Comparison of ENCODE assay signal across 16 cellular contexts in the genomic region with DNA sequence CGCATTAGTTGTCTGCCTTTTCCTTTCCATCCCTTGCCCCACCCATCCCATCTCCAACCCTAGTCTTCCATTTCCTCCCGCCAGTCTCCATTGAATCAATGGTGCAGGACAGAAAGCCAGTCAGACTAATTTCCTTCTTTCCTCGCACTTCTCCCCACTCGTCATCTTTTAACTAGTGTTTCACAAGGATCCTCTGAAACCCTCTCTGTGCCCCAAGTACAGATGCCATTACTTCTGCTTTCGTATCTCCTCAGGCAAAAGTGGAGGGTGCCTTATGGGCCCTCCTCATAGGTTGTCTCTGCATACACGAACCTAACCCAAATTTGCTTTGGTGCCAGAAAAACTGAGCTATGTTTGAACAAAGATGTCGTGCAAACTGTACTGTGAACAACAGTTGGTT. TPM values are rescaled to one million over a fixed set of nuclear protein-coding genes. Genes with fewer than 3 reads are reported as not detected.
DNase-seq lines count a peak whose midpoint lies in the region; ATAC-seq and TF ChIP-seq lines count a peak whose summit lies in the region.
"Had no signal": no experiment of that assay in that cellular context is flagged by ENCODE, and none has a peak within 500 bp of the region (broad histone marks: within the 10 kb centered on the region; RNA-seq: fewer than 3 reads in every experiment).

No MANE protein-coding gene starts in this region.

- no peak overlapping the region for H3K4me2 ChIP-seq in Karpas-422 (ENCODE audit: low read depth, low read length, poor library complexity, severe bottlenecking)

- TF ChIP-seq CTCF in left ventricle myocardium inferior (IDR thresholded peaks at IDR 0.05; ENCODE audit: borderline replicate concordance): no peak

- H3K4me3 Mint-ChIP-seq in activated naive CD8-positive, alpha-beta T cell treated with anti-CD3 and anti-CD28 coated beads, Interleukin-2, amount 50 U/mL, for 24 hours: no peak overlapping the region

- H3K4me3 ChIP-seq in left ventricle myocardium inferior (no peak overlapping the region), Karpas-422 (ENCODE audit: low read length) (no peak overlapping the region)

- intact Hi-C loops in left ventricle myocardium inferior (cut with micrococcal nuclease): no loop called here
- intact Hi-C loops in left cardiac atrium (cut with DNase I): no loop called here

- ATAC-seq in left cardiac atrium (no peak), GM18498 (IDR thresholded peaks at IDR 0.05; ENCODE audit: unreplicated experiment) (no peak), GM21515 (IDR thresholded peaks at IDR 0.05; ENCODE audit: unreplicated experiment) (no peak)
- ATAC-seq in activated naive CD8-positive, alpha-beta T cell treated with anti-CD3 and anti-CD28 coated beads, Interleukin-2, amount 50 U/mL, for 24 hours: no peak

- no peak overlapping the region for H2AFZ ChIP-seq in Karpas-422 (ENCODE audit: low read length)

- no peaks in the 10 kb centered on the region for H3K27me3 Mint-ChIP-seq in activated naive CD8-positive, alpha-beta T cell treated with anti-CD3 and anti-CD28 coated beads, Interleukin-2, amount 50 U/mL, for 24 hours

- DNase-seq in left ventricle myocardium inferior: no peak
- no peak for DNase-seq in left cardiac atrium
- DNase-seq in NOMO-1 treated with DMSO at 0.1 percent for 48 hours (lab: John Stamatoyannopoulos, UW; ENCODE audit: unreplicated experiment): peak; percentile 92
- DNase-seq in activated naive CD8-positive, alpha-beta T cell treated with anti-CD3 and anti-CD28 coated beads, Interleukin-2, amount 50 U/mL, for 24 hours: no peak
- no peak for DNase-seq in Karpas-422
- DNase-seq in NCI-H774 (lab: John Stamatoyannopoulos, UW): no peak
- DNase-seq: activated effector memory CD4-positive, alpha-beta T cell treated with anti-CD3 and anti-CD28 coated beads, Interleukin-2, amount 50 U/mL, for 16 hours; HCEC 1CT; kidney glomerular epithelial cell; NCI-H1092; stimulated activated CD4-positive, alpha-beta T cell treated with anti-CD3 and anti-CD28 coated beads, Interleukin-4, amount 100 ng/mL, for 24 hours; stimulated activated naive CD4-positive, alpha-beta T cell had no signal

- H3K27ac Mint-ChIP-seq in activated naive CD8-positive, alpha-beta T cell treated with anti-CD3 and anti-CD28 coated beads, Interleukin-2, amount 50 U/mL, for 24 hours: peak overlapping the region; percentile 9

- H3K9me3 Mint-ChIP-seq in activated naive CD8-positive, alpha-beta T cell treated with anti-CD3 and anti-CD28 coated beads, Interleukin-2, amount 50 U/mL, for 24 hours: no peaks in the 10 kb centered on the region

- H3K27ac ChIP-seq in left ventricle myocardium inferior (replicated peaks) (peak overlapping the region; percentile 27), Karpas-422 (ENCODE audit: low read length) (no peak overlapping the region)
- H3K27ac ChIP-seq: C4-2B, VCaP had no signal

- H3K9me3 ChIP-seq in left ventricle myocardium inferior (replicated peaks): no peaks in the 10 kb centered on the region
- no peaks in the 10 kb centered on the region for H3K9me3 ChIP-seq in Karpas-422 (ENCODE audit: low read length)

- peaks cover 40% of the 10 kb centered on the region for H3K36me3 Mint-ChIP-seq in activated naive CD8-positive, alpha-beta T cell treated with anti-CD3 and anti-CD28 coated beads, Interleukin-2, amount 50 U/mL, for 24 hours (ENCODE audit: low read depth)

- H3K79me2 ChIP-seq in Karpas-422 (ENCODE audit: low read length): peaks cover 25% of the 10 kb centered on the region

- H3K36me3 ChIP-seq in left ventricle myocardium inferior (peaks cover 45% of the 10 kb centered on the region), Karpas-422 (ENCODE audit: insufficient read depth, low read length) (peaks cover 16% of the 10 kb centered on the region; the same call in 1 of the 2 replicates)

- no peaks in the 10 kb centered on the region for H3K9me2 ChIP-seq in Karpas-422 (replicated peaks; ENCODE audit: insufficient read depth, low read length)

- H3K4me1 ChIP-seq in left ventricle myocardium inferior (peaks cover 76% of the 10 kb centered on the region), Karpas-422 (ENCODE audit: low read length) (peaks cover 26% of the 10 kb centered on the region)

- H3K4me1 Mint-ChIP-seq in activated naive CD8-positive, alpha-beta T cell treated with anti-CD3 and anti-CD28 coated beads, Interleukin-2, amount 50 U/mL, for 24 hours: peaks cover 65% of the 10 kb centered on the region

- H3K27me3 ChIP-seq in left ventricle myocardium inferior (ENCODE audit: low read depth): no peaks in the 10 kb centered on the region
- no peaks in the 10 kb centered on the region for H3K27me3 ChIP-seq in Karpas-422 (ENCODE audit: low read length)

- peaks cover 8% of the 10 kb centered on the region; the same call in 1 of the 2 replicates for H4K20me1 ChIP-seq in Karpas-422 (ENCODE audit: insufficient read depth, low read depth, low read length)

- H3K9ac ChIP-seq in Karpas-422 (ENCODE audit: low read length): no peak overlapping the region

RNA-seq across cellular contexts. Expression of gene DAZAP2, which starts 4.3 kb away (rescaled TPM):
- 179 TPM for total RNA-seq in left ventricle myocardium inferior
- 100 to 1,000 TPM; 127 to 157 TPM for total RNA-seq in left cardiac atrium
- 189 and 362 TPM in 2 replicates for total RNA-seq in Karpas-422 (2014; rRNA removed; shearing (Covaris generic); ENCODE audit: low replicate concordance)

RNA-seq across cellular contexts. Expression of gene POU6F1, which starts 25.0 kb away (rescaled TPM):
- total RNA-seq in left ventricle myocardium inferior (9.9 TPM), left cardiac atrium (1 to 10 TPM; 5.8 to 8.3 TPM)
- total RNA-seq in Karpas-422 (2014; rRNA removed; shearing (Covaris generic); ENCODE audit: low replicate concordance): 1.6 and 3.2 TPM in 2 replicates

RNA-seq across cellular contexts. Expression of gene SMAGP, which starts 27.3 kb away (rescaled TPM):
- total RNA-seq in left ventricle myocardium inferior: 3.3 TPM
- total RNA-seq in left cardiac atrium: 1 to 10 TPM; 5.0 to 6.0 TPM
- total RNA-seq in Karpas-422 (2014; rRNA removed; shearing (Covaris generic); ENCODE audit: low replicate concordance): 2.3 and 2.5 TPM in 2 replicates
